1 cellular context compared by ENCODE assay signal in the genomic region with DNA sequence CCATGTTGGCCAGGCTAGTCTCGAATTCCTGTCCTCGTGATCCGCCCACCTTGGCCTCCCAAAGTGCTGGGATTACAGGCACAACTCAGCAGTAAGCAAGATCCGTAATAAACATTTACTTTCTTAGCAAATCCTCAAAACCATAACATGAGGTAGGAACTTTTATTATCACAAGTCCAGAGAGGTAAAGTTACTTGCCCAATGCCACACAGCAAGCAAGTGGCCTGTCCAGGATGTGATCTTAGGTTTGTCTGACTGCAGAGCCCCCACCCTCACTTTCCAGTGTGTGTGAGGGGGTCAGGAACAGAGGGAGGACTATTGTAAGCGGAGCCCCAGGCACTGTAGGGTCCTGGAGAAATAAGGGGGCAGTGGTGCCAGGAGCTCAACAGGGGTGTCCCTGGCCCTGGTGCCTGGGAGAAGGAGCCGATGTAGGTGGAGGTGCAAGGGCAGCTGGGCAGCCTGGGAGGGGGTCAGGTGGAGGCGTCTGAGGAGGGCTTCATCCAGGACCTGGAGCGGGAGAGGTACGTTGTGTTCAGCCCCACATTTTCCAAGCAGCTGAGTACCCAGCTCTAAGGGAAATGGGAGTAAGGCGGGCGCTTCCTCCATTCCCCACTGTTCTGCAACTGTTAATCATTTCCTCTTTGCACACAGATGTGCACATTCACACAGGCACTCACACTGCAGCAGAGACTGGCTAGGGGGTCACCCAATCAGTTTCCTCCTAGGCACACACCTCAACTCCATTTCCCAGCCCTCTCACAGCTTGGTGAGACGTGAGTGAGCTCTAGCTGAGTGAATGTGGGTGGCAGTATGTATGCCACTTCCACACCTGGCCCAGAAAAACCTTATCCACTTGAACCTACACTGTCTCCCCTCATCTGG.
TF ChIP-seq lines count a peak whose summit lies in the region.

No MANE protein-coding gene starts in this region.

TF ChIP-seq in endothelial cell of umbilical vein, 7 proteins besides CTCF, POLR2A, EP300 and RAD21:
- TF ChIP-seq POLR2AphosphoS5 (IDR thresholded peaks at IDR 0.05; ENCODE audit: insufficient read depth, low read depth, low read length) (peak; percentile 74), GATA2 (IDR thresholded peaks at IDR 0.05; ENCODE audit: insufficient read depth, insufficient read length, low read depth, low read length) (no peak)
